ENCODE assay signal across 8 cellular contexts in the genomic region with DNA sequence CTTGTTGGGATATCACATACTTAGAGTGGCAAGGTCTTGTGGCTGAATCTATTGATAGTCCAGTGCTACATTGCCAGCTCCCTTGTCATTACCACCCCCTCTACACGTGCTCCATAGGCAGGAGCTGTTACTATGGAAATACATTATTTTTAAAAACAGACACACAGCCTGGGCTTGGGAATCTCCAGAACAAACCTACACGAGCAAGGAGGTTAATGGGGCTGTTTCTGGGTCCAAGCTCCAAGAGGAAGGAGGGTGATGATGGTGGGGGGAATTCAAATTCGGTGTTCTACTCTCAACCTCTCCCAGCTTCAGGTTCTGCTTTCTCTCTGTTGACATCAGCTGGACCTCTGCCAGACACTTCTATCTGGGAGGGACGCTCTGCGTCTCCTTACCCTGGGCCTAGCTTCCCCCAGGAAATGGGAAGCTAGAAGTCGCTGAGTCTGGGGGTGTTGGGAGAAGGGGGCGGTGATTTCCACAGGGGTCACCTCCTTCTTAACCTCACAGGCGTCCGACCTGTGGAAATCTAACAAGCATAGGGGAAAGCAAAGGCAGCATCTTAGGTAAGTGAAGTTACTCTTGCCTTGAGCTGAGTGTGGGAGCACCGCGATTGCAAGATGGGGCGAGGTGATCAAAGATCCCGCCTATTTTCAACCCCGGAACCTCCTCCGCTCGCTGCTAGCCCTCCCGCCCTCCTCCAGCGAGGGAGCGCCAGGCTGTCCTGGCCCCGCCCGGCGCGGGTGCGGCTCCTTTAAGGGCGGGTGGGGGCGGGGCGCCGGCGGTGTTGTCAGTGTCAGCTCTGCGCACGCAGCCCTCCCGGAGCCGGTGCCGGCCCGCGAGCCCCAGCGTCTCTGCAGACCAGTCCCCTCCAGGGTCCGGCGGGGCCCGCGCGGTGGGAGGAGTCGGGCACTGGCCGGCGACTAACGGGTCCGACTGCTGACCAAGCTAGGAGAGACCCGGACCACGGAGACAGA. TPM values are rescaled to one million over a fixed set of nuclear protein-coding genes. Genes with fewer than 3 reads are reported as not detected.
DNase-seq lines count a peak whose midpoint lies in the region; ATAC-seq and TF ChIP-seq lines count a peak whose summit lies in the region.

A gene (plus strand): TSS at position 781 of the 974 bp plus-strand sequence. CDS start 398 bp downstream, outside the sequence.

- H3K4me3 ChIP-seq in epithelial cell of proximal tubule (ENCODE audit: low read depth, low read length) (peak within 1 kb of the TSS; percentile 93), mucosa of rectum (ENCODE audit: low read length in 2 of 2) (peak within 1 kb of the TSS; percentile 80 to 89)

- H3K36me3 ChIP-seq in mucosa of rectum (ENCODE audit: control insufficient read depth in 2 of 2, insufficient read depth in 2 of 2, low read length in 2 of 2): peaks cover 15 to 22% of the 10 kb centered on the region in 2 donors

- H3K9ac ChIP-seq in mucosa of rectum (ENCODE audit: low read depth in 1 of 2, low read length in 2 of 2): peak within 1 kb of the TSS; percentile 78 to 79

- no peak for TF ChIP-seq CTCF in epithelial cell of proximal tubule (conservative IDR thresholded peaks at IDR 0.05; ENCODE audit: low read depth, low read length)

- peaks cover 2% of the 10 kb centered on the region for H3K36me3 Mint-ChIP-seq in IgD-negative memory B cell

- DNase-seq in D341Med (ENCODE audit: low spot score) (peak; percentile 95), OCI-M2 (lab: John Stamatoyannopoulos, UW; ENCODE audit: unreplicated experiment) (peak; percentile 65), activated T-cell treated with anti-CD3 and anti-CD28 coated beads for 24 hours (ENCODE audit: low read depth) (peak; percentile 84), epithelial cell of proximal tubule (ENCODE audit: low read depth) (no peak)
- peak; percentile 84 for DNase-seq in stimulated activated CD8-positive, alpha-beta memory T cell treated with anti-CD3 and anti-CD28 coated beads, Interleukin-4, amount 100 ng/mL, for 24 hours (ENCODE audit: low read depth)

- H3K4me1 ChIP-seq in mucosa of rectum (ENCODE audit: control insufficient read depth in 2 of 2, insufficient read depth in 2 of 2, low read length in 2 of 2): peaks cover 25 to 32% of the 10 kb centered on the region in 2 donors

- peak; percentile 59 for ATAC-seq in GM21515 (IDR thresholded peaks at IDR 0.05; ENCODE audit: unreplicated experiment)

- H3K27ac ChIP-seq in mucosa of rectum (ENCODE audit: low read depth in 2 of 2, low read length in 2 of 2): peak within 1 kb of the TSS; percentile 79 to 84

- H3K4me1 Mint-ChIP-seq in IgD-negative memory B cell: peaks cover 16 to 37% (median 33%) of the 10 kb centered on the region in 3 donors

- H3K27me3 ChIP-seq in mucosa of rectum (ENCODE audit: control insufficient read depth in 2 of 2, insufficient read depth in 2 of 2, low read length in 2 of 2): no peaks in the 10 kb centered on the region

- no peaks in the 10 kb centered on the region for H3K9me3 ChIP-seq in mucosa of rectum (ENCODE audit: control insufficient read depth in 2 of 2, low read length in 2 of 2)

- no peaks in the 10 kb centered on the region for H3K9me3 Mint-ChIP-seq in IgD-negative memory B cell

- peak within 1 kb of the TSS; percentile 90 to 95 (median 94) for H3K4me3 Mint-ChIP-seq in IgD-negative memory B cell

- no peaks in the 10 kb centered on the region for H3K27me3 Mint-ChIP-seq in IgD-negative memory B cell

- peak within 1 kb of the TSS; percentile 85 to 95 (median 93) for H3K27ac Mint-ChIP-seq in IgD-negative memory B cell

RNA-seq across cellular contexts. Expression of the gene that starts here (rescaled TPM):
- 5.6 TPM for polyA plus RNA-seq in IgD-negative memory B cell
- total RNA-seq in epithelial cell of proximal tubule: 6.1 and 8.2 TPM in 2 replicates
